8 cellular contexts compared by ENCODE assay signal in genomic region chr14:50821471-50822464, GRCh38. TPM values are rescaled to one million over a fixed set of nuclear protein-coding genes. Genes with fewer than 3 reads are reported as not detected.
DNase-seq lines count a peak whose midpoint lies in the region; ATAC-seq, FAIRE-seq and TF ChIP-seq lines count a peak whose summit lies in the region.

No MANE protein-coding gene starts in this region.

- H2AFZ ChIP-seq in H1 (ENCODE audit: low read length), result no peak overlapping the region

- peak overlapping the region; percentile 17; the same call in 1 of the 2 replicates for H2BK5ac ChIP-seq in H1 (ENCODE audit: low read depth, low read length)

- WGBS in H1 (ENCODE audit: extremely low coverage in 1 of 2, insufficient coverage in 1 of 2, insufficient read length in 1 of 2, insufficient replicate concordance in 2 of 2, low coverage in 1 of 2, low lambda C conversion rate in 2 of 2, missing lambda C conversion rate in 1 of 2), 2 experiments, result 80% methylated on average over 12 of the region's 13 CpGs; no CpG with 5 or more reads in 1 of the 2 experiments

- FAIRE-seq in H1 (lab: Jason Lieb, UNC), result no peak

- H4K5ac ChIP-seq in H1 (ENCODE audit: insufficient read length, low read depth, low read length), result no peak overlapping the region

- H3K4me2 ChIP-seq in H1 (ENCODE audit: insufficient read depth in 1 of 2, low read depth in 2 of 2, low read length in 2 of 2), result peak overlapping the region in 1 of 2 experiments; percentile 43; a peak in 3 of 4 replicates

- H3K4me3 ChIP-seq in H1 (ENCODE audit: extremely low read depth in 1 of 4, insufficient read depth in 2 of 4, low read depth in 3 of 4, low read length in 4 of 4) (no peak overlapping the region), brain microvascular endothelial cell (ENCODE audit: low read depth, low read length) (no peak overlapping the region)

- no peak overlapping the region for H3K14ac ChIP-seq in H1 (ENCODE audit: insufficient read length)

- no peak for TF ChIP-seq EP300 in H1 (IDR thresholded peaks at IDR 0.05; ENCODE audit: borderline replicate concordance in 1 of 2, low read depth in 2 of 2, low read length in 2 of 2)

- H3K27ac ChIP-seq in H1 (ENCODE audit: low read depth, low read length), result no peak overlapping the region
- H3K27ac ChIP-seq in brain microvascular endothelial cell, result no peak overlapping the region

- H2BK15ac ChIP-seq in H1 (ENCODE audit: low read length), result no peak overlapping the region; the same call in 1 of the 2 replicates

- no peaks in the 10 kb centered on the region for H3K36me3 ChIP-seq in H1 (ENCODE audit: control insufficient read depth in 2 of 4, insufficient read depth in 4 of 4, low read length in 3 of 4)
- H3K36me3 ChIP-seq in brain microvascular endothelial cell (replicated peaks), result no peaks in the 10 kb centered on the region

- peaks cover 12 to 30% of the 10 kb centered on the region in 2 experiments for H4K20me1 ChIP-seq in H1 (replicated peaks in 1 of 2; ENCODE audit: control insufficient read depth in 1 of 2, insufficient read depth in 2 of 2, low read length in 2 of 2)

- H3K23me2 ChIP-seq in H1 (ENCODE audit: low read depth, low read length), result no peaks in the 10 kb centered on the region

- 0 out of 2 replicates have a peak overlapping the region, but pooled peaks have one; percentile 13 for H2BK20ac ChIP-seq in H1 (ENCODE audit: low read length)

- H3K4me1 ChIP-seq in H1 (replicated peaks in 1 of 4; ENCODE audit: control insufficient read depth in 3 of 4, insufficient read depth in 4 of 4, low read length in 3 of 4), result peaks cover 6 to 15% (median 9%) of the 10 kb centered on the region in 4 experiments; a peak in 6 of 7 replicates

- POLR2A ChIA-PET in H1 (lab: Charles Lee; ENCODE audit: partially characterized antibody), result interaction anchor here (1.3 to 3.2 kb wide), 2 partner anchors 9 to 45 kb away, joined by 3 to 23 read pairs; partner anchors contain the start of gene NIN

- intact Hi-C loops in head of caudate nucleus (cut with DNase I), result no loop called here

- no peaks in the 10 kb centered on the region for H3K9me3 ChIP-seq in H1 (ENCODE audit: insufficient read depth in 2 of 2, low read depth in 1 of 2, low read length in 1 of 2)

- DNase-seq in T-helper 9 cell (peak; percentile 34), H1 (ENCODE audit: low read depth in 1 of 2, low spot score in 2 of 2) (no peak), GDM1 (lab: John Stamatoyannopoulos, UW) (no peak), NCI-H748 (lab: John Stamatoyannopoulos, UW; ENCODE audit: unreplicated experiment) (no peak), brain microvascular endothelial cell (no peak), head of caudate nucleus (no peak)
- DNase-seq in stimulated activated naive CD8-positive, alpha-beta T cell treated with anti-CD3 and anti-CD28 coated beads, Interleukin-15, Interleukin-2, amounts not matched to agents 100 U/mL and 50 U/mL, for 24 hours, result peak; percentile 56

- in situ Hi-C loops in brain microvascular endothelial cell (cut with HindIII; ENCODE audit: low pct_ligation_motif_present, low sequenced_read_pairs), result no loop called here

- CTCF ChIA-PET in H1 (lab: Charles Lee; ENCODE audit: partially characterized antibody), result interaction anchor here (1.2 to 4.0 kb wide), 3 partner anchors 10 to 38 kb away, joined by 4 to 23 read pairs (median 11); no protein-coding TSS in a partner anchor

- no peak overlapping the region for H2AK5ac ChIP-seq in H1 (ENCODE audit: low read depth, low read length)

- no peak overlapping the region for H3K56ac ChIP-seq in H1 (replicated peaks; ENCODE audit: insufficient read length, low read depth, low read length)

- H4K8ac ChIP-seq in H1 (ENCODE audit: extremely low read depth, insufficient read depth, low read length), result no peak overlapping the region

- no peak overlapping the region for H4K91ac ChIP-seq in H1 (replicated peaks; ENCODE audit: insufficient read length, low read length)

- peaks cover 0 to 37% of the 10 kb centered on the region in 2 experiments; a peak in 2 of 4 replicates for H3K79me2 ChIP-seq in H1 (ENCODE audit: control insufficient read depth in 1 of 2, insufficient read depth in 2 of 2, low read length in 2 of 2)

- H3K23ac ChIP-seq in H1 (ENCODE audit: insufficient read length), result no peak overlapping the region

- TF ChIP-seq POLR2A in H1 (IDR thresholded peaks at IDR 0.05; ENCODE audit: control extremely low read depth in 1 of 2, low read depth in 2 of 2, low read length in 2 of 2), result no peak

- TF ChIP-seq RAD21 in H1 (IDR thresholded peaks at IDR 0.05 in 1 of 2, conservative IDR thresholded peaks at IDR 0.05 in 1 of 2; ENCODE audit: low read depth in 2 of 2, low read length in 2 of 2), result no peak

- H3K18ac ChIP-seq in H1 (ENCODE audit: extremely low read depth, low read length), result no peak overlapping the region

- H2BK12ac ChIP-seq in H1 (ENCODE audit: low read depth, low read length), result peak overlapping the region; percentile 88

- no peak overlapping the region for H3K4ac ChIP-seq in H1 (replicated peaks; ENCODE audit: insufficient read length, low read depth, low read length)

- H2BK120ac ChIP-seq in H1 (replicated peaks; ENCODE audit: low read depth, low read length), result no peak overlapping the region

- TF ChIP-seq CTCF in H1 (IDR thresholded peaks at IDR 0.05; ENCODE audit: control extremely low read depth in 1 of 3, insufficient read depth in 1 of 3, low read depth in 1 of 3, low read length in 3 of 3) (no peak), brain microvascular endothelial cell (IDR thresholded peaks at IDR 0.05; ENCODE audit: low read depth, low read length, missing control alignments) (no peak)

- peak; percentile 26 for ATAC-seq in HG02798 (IDR thresholded peaks at IDR 0.05; ENCODE audit: poor library complexity, unreplicated experiment)
- ATAC-seq in stimulated activated naive CD8-positive, alpha-beta T cell treated with anti-CD3 and anti-CD28 coated beads, Interleukin-15, Interleukin-2, amounts not matched to agents 100 U/mL and 50 U/mL, for 24 hours, result peak; percentile 20

- H3K79me1 ChIP-seq in H1 (ENCODE audit: low read depth, low read length), result 0 out of 2 replicates have a peak, but pooled peaks cover 4% of the 10 kb centered on the region

- no peak overlapping the region; a peak in 2 of 7 replicates for H3K9ac ChIP-seq in H1 (replicated peaks in 1 of 4; ENCODE audit: extremely low read depth in 1 of 4, low read depth in 3 of 4, low read length in 3 of 4)

- H3K27me3 ChIP-seq in H1 (replicated peaks in 1 of 4; ENCODE audit: control insufficient read depth in 3 of 4, extremely low read depth in 1 of 4, insufficient read depth in 3 of 4, low read length in 3 of 4) (peaks cover 3 to 27% (median 7%) of the 10 kb centered on the region in 4 experiments; a peak in 6 of 7 replicates), brain microvascular endothelial cell (replicated peaks) (no peaks in the 10 kb centered on the region)

TF ChIP-seq in H1, 55 proteins besides CTCF, POLR2A, EP300 and RAD21:
- TF ChIP-seq EGR1 (IDR thresholded peaks at IDR 0.05; ENCODE audit: borderline replicate concordance, low read depth, low read length), result no peak
- TF ChIP-seq, protein P1, sequence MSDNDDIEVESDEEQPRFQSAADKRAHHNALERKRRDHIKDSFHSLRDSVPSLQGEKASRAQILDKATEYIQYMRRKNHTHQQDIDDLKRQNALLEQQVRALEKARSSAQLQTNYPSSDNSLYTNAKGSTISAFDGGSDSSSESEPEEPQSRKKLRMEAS (IDR thresholded peaks at IDR 0.05), result peak; percentile 21; the same call in 1 of the 2 replicates

RNA-seq across cellular contexts. Expression of gene NIN, which starts 9.2 kb away (rescaled TPM):
- 21.3 and 21.9 TPM in 2 replicates for total RNA-seq in H1 (2021; fragmentation: NEBNext Ultra II Directional; extraction: Animal tissue kit (Norgen Biotek cat#: 25700))
- 3.2 and 4.8 TPM in 2 replicates for polyA plus RNA-seq in H1 (2011; rRNA removed)
- polyA plus RNA-seq in H1 (2011; cell fraction: cytosol; rRNA removed), result 5.5 TPM
- 10.8 TPM for polyA plus RNA-seq in H1 (2011; cell fraction: nucleus; rRNA removed)
- polyA plus RNA-seq in H1 (2012, experiment 1 of 2), result 9.4 to 16.0 TPM (median 10.3 TPM) in 4 replicates
- polyA plus RNA-seq in H1 (2012, experiment 2 of 2), result 2.1 TPM
- 11.2 TPM for polyA plus RNA-seq in H1 (2013, experiment 1 of 2)
- polyA plus RNA-seq in H1 (2013, experiment 2 of 2), result 11.8 TPM
- polyA minus RNA-seq in H1 (2011; rRNA and poly(A)+ RNA removed), result 17.7 and 19.6 TPM in 2 replicates
- 13.7 TPM for polyA minus RNA-seq in H1 (2011; cell fraction: cytosol; rRNA and poly(A)+ RNA removed)
- polyA minus RNA-seq in H1 (2011; cell fraction: nucleus; rRNA and poly(A)+ RNA removed), result 27.0 TPM

RNA-seq across cellular contexts. Expression of gene ABHD12B, which starts 50.1 kb away (rescaled TPM):
- total RNA-seq in H1 (2021; fragmentation: NEBNext Ultra II Directional; extraction: Animal tissue kit (Norgen Biotek cat#: 25700)), result 102 and 110 TPM in 2 replicates
- polyA plus RNA-seq in H1 (2011; rRNA removed), result 3.9 and 4.0 TPM in 2 replicates
- polyA plus RNA-seq in H1 (2011; cell fraction: cytosol; rRNA removed), result 5.3 TPM
- 3.1 TPM for polyA plus RNA-seq in H1 (2011; cell fraction: nucleus; rRNA removed)
- 5.1 to 10.9 TPM (median 6.5 TPM) in 4 replicates for polyA plus RNA-seq in H1 (2012, experiment 1 of 2)
- polyA plus RNA-seq in H1 (2012, experiment 2 of 2), result 4.8 TPM
- polyA plus RNA-seq in H1 (2013, experiment 1 of 2), result 17.7 TPM
- polyA plus RNA-seq in H1 (2013, experiment 2 of 2), result 16.7 TPM
- polyA minus RNA-seq in H1 (2011; rRNA and poly(A)+ RNA removed), result 2.7 TPM in 2 replicates
- 53.6 TPM for polyA minus RNA-seq in H1 (2011; cell fraction: cytosol; rRNA and poly(A)+ RNA removed)
- polyA minus RNA-seq in H1 (2011; cell fraction: nucleus; rRNA and poly(A)+ RNA removed), result 3.5 TPM

Comparison
In these comparisons a context has a peak if more than half of its experiments do, and no peak if none do; other contexts are left out.
1. DNase-seq: peak in T-helper 9 cell (single experiment) and stimulated activated naive CD8-positive, alpha-beta T cell treated with anti-CD3 and anti-CD28 coated beads, Interleukin-15, Interleukin-2, amounts not matched to agents 100 U/mL and 50 U/mL, for 24 hours (single experiment); none in H1 (0 of 2), GDM1 (single experiment), NCI-H748 (single experiment), brain microvascular endothelial cell (single experiment) and head of caudate nucleus (0 of 42).